24 cellular contexts compared by ENCODE assay signal in genomic region chr22:44335066-44335839, GRCh38. TPM values are rescaled to one million over a fixed set of nuclear protein-coding genes. Genes with fewer than 3 reads are reported as not detected.
"Had no signal": no experiment of that assay in that cellular context is flagged by ENCODE, and none has a peak within 500 bp of the region (broad histone marks: within the 10 kb centered on the region; RNA-seq: fewer than 3 reads in every experiment).

No MANE protein-coding gene starts in this region.

- H3K9ac ChIP-seq: parathyroid adenoma had no signal

- ATAC-seq: naive thymus-derived CD8-positive, alpha-beta T cell; natural killer cell treated with Interleukin-12 subunit alpha and Interleukin-12 subunit beta and Interleukin-15 and Interleukin-18, amount 100 ng/mL, for 72 hours; psoas muscle; right cardiac atrium; stimulated activated naive CD8-positive, alpha-beta T cell treated with anti-CD3 and anti-CD28 coated beads, Interleukin-15, Interleukin-2, amounts not matched to agents 100 U/mL and 50 U/mL, for 24 hours had no signal

- DNase-seq: naive thymus-derived CD8-positive, alpha-beta T cell; nephron progenitor cell; occipital lobe; ovary; posterior cingulate gyrus; psoas muscle; right lobe of liver; sigmoid colon; small intestine; stimulated activated CD4-positive, alpha-beta T cell treated with anti-CD3 and anti-CD28 coated beads, Interleukin-15, amount 100 ng/mL, for 24 hours; stimulated activated CD4-positive, alpha-beta T cell treated with anti-CD3 and anti-CD28 coated beads, Interleukin-2, amount 100 ng/mL, for 48 hours; stimulated activated CD4-positive, alpha-beta T cell treated with anti-CD3 and anti-CD28 coated beads, Interleukin-4, amount 100 ng/mL, for 24 hours; stimulated activated naive B cell treated with anti-CD40 and anti-IgM and Interleukin-4, amounts not matched to agents 10 μg/mL and 1 μg/mL and 100 μg/mL, for 72 hours; substantia nigra; testis; tibial artery; transverse colon; upper lobe of left lung had no signal

- H3K27me3 ChIP-seq: ovary, testis, vagina had no signal

- H3K79me2 ChIP-seq: parathyroid adenoma had no signal

- H3K27ac ChIP-seq: ovary, parathyroid adenoma, psoas muscle, right lobe of liver, sigmoid colon, suprapubic skin, testis, tibial artery, transverse colon, upper lobe of left lung, vagina had no signal

- H3K4me3 ChIP-seq: ovary, psoas muscle, right lobe of liver, sigmoid colon, suprapubic skin, testis, tibial artery, transverse colon, upper lobe of left lung, vagina had no signal

- H3K36me3 ChIP-seq: ovary, right lobe of liver, sigmoid colon, suprapubic skin, tibial artery, transverse colon, upper lobe of left lung, vagina had no signal

- H2AFZ ChIP-seq: parathyroid adenoma had no signal

- H3K4me1 ChIP-seq: parathyroid adenoma, psoas muscle, right lobe of liver had no signal

- FAIRE-seq: small intestine had no signal

- H3K9me3 ChIP-seq: ovary, psoas muscle, right lobe of liver, sigmoid colon, suprapubic skin, testis, tibial artery, transverse colon, upper lobe of left lung, vagina had no signal

RNA-seq across cellular contexts. Expression of gene SHISAL1, which starts 22.5 kb away (rescaled TPM):
- total RNA-seq: naive thymus-derived CD8-positive, alpha-beta T cell; natural killer cell treated with Interleukin-12 subunit alpha and Interleukin-12 subunit beta and Interleukin-15 and Interleukin-18, amount 100 ng/mL, for 72 hours had no signal
- polyA plus RNA-seq: naive thymus-derived CD8-positive, alpha-beta T cell had no signal
